ENCODE assay signal across 3 cellular contexts in the genomic region with DNA sequence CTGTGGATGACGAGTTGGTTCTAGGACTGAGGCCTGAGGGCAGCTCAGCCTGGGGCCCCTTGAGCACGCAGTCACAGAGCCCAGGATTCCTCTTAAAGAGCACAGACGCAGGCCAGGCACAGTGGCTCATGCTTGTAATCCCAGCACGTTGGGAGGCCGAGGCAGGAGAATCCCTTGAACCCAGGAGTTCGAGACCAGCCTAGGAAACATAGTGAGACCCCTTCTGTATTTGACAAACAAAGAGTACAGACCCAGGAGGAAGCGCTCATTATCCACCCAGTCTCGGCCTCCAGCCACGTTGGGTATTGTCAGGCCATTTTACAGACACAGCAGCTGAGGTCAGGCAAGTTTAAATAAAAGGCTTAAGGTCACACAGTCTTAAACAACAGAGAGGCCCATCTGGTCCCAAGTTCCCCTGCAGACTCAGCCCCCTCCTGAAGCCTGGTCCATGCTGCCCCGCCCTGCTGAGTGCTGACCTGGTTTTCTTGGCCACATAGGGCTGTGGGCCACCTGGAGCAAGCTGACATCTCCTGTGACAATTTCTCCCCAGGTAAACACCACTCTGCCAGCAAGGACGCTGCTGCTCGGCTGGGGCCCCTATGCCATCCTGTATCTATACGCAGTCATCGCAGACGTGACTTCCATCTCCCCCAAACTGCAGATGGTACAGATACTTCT.
TF ChIP-seq lines count a peak whose summit lies in the region.

No MANE protein-coding gene starts in this region.

TF ChIP-seq in HCT116, 20 proteins besides CTCF, POLR2A, EP300 and RAD21 (continues in another document):
- TF ChIP-seq EZH2phosphoT487 (IDR thresholded peaks at IDR 0.05; ENCODE audit: borderline replicate concordance) (no peak), YY1 (IDR thresholded peaks at IDR 0.05; ENCODE audit: extremely low read depth, insufficient replicate concordance, low read depth, low read length) (no peak), SP1 (IDR thresholded peaks at IDR 0.05; ENCODE audit: low read depth) (no peak), POLR2AphosphoS5 (IDR thresholded peaks at IDR 0.05; ENCODE audit: low read depth, low read length) (no peak), EGR1 (IDR thresholded peaks at IDR 0.05; ENCODE audit: low read depth) (no peak), CEBPB (IDR thresholded peaks at IDR 0.05; ENCODE audit: low read depth) (no peak), CBX3 (IDR thresholded peaks at IDR 0.05; ENCODE audit: low read depth) (no peak), JUND (IDR thresholded peaks at IDR 0.05) (no peak), ZFX (IDR thresholded peaks at IDR 0.05) (no peak), FOSL1 (IDR thresholded peaks at IDR 0.05; ENCODE audit: low read depth) (no peak), SRF (IDR thresholded peaks at IDR 0.05; ENCODE audit: low read depth) (no peak), ZNF274 (IDR thresholded peaks at IDR 0.05; ENCODE audit: low read depth, low read length) (no peak), SIN3A (IDR thresholded peaks at IDR 0.05; ENCODE audit: low read depth) (no peak)
- TF ChIP-seq, protein P1, sequence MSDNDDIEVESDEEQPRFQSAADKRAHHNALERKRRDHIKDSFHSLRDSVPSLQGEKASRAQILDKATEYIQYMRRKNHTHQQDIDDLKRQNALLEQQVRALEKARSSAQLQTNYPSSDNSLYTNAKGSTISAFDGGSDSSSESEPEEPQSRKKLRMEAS (IDR thresholded peaks at IDR 0.05) = no peak
- TF ChIP-seq, protein P2, sequence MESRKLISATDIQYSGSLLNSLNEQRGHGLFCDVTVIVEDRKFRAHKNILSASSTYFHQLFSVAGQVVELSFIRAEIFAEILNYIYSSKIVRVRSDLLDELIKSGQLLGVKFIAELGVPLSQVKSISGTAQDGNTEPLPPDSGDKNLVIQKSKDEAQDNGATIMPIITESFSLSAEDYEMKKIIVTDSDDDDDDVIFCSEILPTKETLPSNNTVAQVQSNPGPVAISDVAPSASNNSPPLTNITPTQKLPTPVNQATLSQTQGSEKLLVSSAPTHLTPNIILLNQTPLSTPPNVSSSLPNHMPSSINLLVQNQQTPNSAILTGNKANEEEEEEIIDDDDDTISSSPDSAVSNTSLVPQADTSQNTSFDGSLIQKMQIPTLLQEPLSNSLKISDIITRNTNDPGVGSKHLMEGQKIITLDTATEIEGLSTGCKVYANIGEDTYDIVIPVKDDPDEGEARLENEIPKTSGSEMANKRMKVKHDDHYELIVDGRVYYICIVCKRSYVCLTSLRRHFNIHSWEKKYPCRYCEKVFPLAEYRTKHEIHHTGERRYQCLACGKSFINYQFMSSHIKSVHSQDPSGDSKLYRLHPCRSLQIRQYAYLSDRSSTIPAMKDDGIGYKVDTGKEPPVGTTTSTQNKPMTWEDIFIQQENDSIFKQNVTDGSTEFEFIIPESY (IDR thresholded peaks at IDR 0.05; ENCODE audit: extremely low read depth, insufficient replicate concordance, low read length) = no peak
- TF ChIP-seq, protein P3, sequence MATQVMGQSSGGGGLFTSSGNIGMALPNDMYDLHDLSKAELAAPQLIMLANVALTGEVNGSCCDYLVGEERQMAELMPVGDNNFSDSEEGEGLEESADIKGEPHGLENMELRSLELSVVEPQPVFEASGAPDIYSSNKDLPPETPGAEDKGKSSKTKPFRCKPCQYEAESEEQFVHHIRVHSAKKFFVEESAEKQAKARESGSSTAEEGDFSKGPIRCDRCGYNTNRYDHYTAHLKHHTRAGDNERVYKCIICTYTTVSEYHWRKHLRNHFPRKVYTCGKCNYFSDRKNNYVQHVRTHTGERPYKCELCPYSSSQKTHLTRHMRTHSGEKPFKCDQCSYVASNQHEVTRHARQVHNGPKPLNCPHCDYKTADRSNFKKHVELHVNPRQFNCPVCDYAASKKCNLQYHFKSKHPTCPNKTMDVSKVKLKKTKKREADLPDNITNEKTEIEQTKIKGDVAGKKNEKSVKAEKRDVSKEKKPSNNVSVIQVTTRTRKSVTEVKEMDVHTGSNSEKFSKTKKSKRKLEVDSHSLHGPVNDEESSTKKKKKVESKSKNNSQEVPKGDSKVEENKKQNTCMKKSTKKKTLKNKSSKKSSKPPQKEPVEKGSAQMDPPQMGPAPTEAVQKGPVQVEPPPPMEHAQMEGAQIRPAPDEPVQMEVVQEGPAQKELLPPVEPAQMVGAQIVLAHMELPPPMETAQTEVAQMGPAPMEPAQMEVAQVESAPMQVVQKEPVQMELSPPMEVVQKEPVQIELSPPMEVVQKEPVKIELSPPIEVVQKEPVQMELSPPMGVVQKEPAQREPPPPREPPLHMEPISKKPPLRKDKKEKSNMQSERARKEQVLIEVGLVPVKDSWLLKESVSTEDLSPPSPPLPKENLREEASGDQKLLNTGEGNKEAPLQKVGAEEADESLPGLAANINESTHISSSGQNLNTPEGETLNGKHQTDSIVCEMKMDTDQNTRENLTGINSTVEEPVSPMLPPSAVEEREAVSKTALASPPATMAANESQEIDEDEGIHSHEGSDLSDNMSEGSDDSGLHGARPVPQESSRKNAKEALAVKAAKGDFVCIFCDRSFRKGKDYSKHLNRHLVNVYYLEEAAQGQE (IDR thresholded peaks at IDR 0.05; ENCODE audit: low read depth) = no peak

TF ChIP-seq in K562, 482 proteins besides CTCF, POLR2A, EP300 and RAD21:
- TF ChIP-seq, protein P4, sequence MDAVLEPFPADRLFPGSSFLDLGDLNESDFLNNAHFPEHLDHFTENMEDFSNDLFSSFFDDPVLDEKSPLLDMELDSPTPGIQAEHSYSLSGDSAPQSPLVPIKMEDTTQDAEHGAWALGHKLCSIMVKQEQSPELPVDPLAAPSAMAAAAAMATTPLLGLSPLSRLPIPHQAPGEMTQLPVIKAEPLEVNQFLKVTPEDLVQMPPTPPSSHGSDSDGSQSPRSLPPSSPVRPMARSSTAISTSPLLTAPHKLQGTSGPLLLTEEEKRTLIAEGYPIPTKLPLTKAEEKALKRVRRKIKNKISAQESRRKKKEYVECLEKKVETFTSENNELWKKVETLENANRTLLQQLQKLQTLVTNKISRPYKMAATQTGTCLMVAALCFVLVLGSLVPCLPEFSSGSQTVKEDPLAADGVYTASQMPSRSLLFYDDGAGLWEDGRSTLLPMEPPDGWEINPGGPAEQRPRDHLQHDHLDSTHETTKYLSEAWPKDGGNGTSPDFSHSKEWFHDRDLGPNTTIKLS (IDR thresholded peaks at IDR 0.05; ENCODE audit: borderline replicate concordance, low read depth) = peak; percentile 2; the same call in 1 of the 2 replicates
- TF ChIP-seq TCF7 (IDR thresholded peaks at IDR 0.05; ENCODE audit: borderline replicate concordance) = no peak
- TF ChIP-seq WHSC1 (IDR thresholded peaks at IDR 0.05; ENCODE audit: low read length) = no peak
- 0 out of 2 replicates have a peak, but pooled peaks have one; percentile 3 for TF ChIP-seq ZNF124 (CRISPR knock-in tag; IDR thresholded peaks at IDR 0.05)
- TF ChIP-seq TOE1 (IDR thresholded peaks at IDR 0.05; ENCODE audit: borderline replicate concordance) = 0 out of 2 replicates have a peak, but pooled peaks have one; percentile 10
- no peak for TF ChIP-seq TOE1 (CRISPR knock-in tag; IDR thresholded peaks at IDR 0.05; ENCODE audit: borderline replicate concordance, low read depth)
- TF ChIP-seq MBD2 (IDR thresholded peaks at IDR 0.05; ENCODE audit: borderline replicate concordance, low read depth) = no peak
- no peak for TF ChIP-seq TEAD2 (tag; IDR thresholded peaks at IDR 0.05)
- peak; percentile 0; the same call in 1 of the 2 replicates for TF ChIP-seq MTA3 (IDR thresholded peaks at IDR 0.05; ENCODE audit: borderline replicate concordance)
- 0 out of 2 replicates have a peak, but pooled peaks have one; percentile 5 for TF ChIP-seq CC2D1A (IDR thresholded peaks at IDR 0.05)
- no peak for TF ChIP-seq GTF2A2 (tag; IDR thresholded peaks at IDR 0.05)
- TF ChIP-seq, protein P5, sequence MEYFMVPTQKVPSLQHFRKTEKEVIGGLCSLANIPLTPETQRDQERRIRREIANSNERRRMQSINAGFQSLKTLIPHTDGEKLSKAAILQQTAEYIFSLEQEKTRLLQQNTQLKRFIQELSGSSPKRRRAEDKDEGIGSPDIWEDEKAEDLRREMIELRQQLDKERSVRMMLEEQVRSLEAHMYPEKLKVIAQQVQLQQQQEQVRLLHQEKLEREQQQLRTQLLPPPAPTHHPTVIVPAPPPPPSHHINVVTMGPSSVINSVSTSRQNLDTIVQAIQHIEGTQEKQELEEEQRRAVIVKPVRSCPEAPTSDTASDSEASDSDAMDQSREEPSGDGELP (CRISPR knock-in tag; IDR thresholded peaks at IDR 0.05; ENCODE audit: borderline replicate concordance) = peak; percentile 4; the same call in 1 of the 2 replicates
- TF ChIP-seq ZNF778 (CRISPR knock-in tag; IDR thresholded peaks at IDR 0.05) = no peak
- TF ChIP-seq ZBTB1 (CRISPR knock-in tag; IDR thresholded peaks at IDR 0.05; ENCODE audit: borderline replicate concordance, low read depth) = peak; percentile 10; the same call in 1 of the 2 replicates
- no peak for TF ChIP-seq U2AF1 (optimal IDR thresholded peaks at IDR 0.05; ENCODE audit: low read depth, low read length)
- TF ChIP-seq CREB1 (IDR thresholded peaks at IDR 0.05) = no peak
- 0 out of 2 replicates have a peak, but pooled peaks have one; percentile 9 for TF ChIP-seq CREB1 (CRISPR knock-in tag; IDR thresholded peaks at IDR 0.05)
- TF ChIP-seq, protein P6, sequence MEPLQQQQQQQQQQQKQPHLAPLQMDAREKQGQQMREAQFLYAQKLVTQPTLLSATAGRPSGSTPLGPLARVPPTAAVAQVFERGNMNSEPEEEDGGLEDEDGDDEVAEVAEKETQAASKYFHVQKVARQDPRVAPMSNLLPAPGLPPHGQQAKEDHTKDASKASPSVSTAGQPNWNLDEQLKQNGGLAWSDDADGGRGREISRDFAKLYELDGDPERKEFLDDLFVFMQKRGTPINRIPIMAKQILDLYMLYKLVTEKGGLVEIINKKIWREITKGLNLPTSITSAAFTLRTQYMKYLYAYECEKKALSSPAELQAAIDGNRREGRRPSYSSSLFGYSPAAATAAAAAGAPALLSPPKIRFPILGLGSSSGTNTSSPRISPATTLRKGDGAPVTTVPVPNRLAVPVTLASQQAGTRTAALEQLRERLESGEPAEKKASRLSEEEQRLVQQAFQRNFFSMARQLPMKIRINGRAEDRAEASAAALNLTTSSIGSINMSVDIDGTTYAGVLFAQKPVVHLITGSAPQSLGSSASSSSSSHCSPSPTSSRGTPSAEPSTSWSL (CRISPR knock-in tag; IDR thresholded peaks at IDR 0.05; ENCODE audit: borderline replicate concordance) = 0 out of 2 replicates have a peak, but pooled peaks have one; percentile 50

TF ChIP-seq in GM12891, 5 proteins besides CTCF, POLR2A, EP300 and RAD21:
- TF ChIP-seq POU2F2 (IDR thresholded peaks at IDR 0.05; ENCODE audit: low read depth, low read length) (no peak), PAX5 (IDR thresholded peaks at IDR 0.05; ENCODE audit: insufficient read depth, low read length, severe bottlenecking) (no peak), SPI1 (IDR thresholded peaks at IDR 0.05; ENCODE audit: low read depth, low read length) (no peak), POLR2AphosphoS5 (IDR thresholded peaks at IDR 0.05; ENCODE audit: low read depth, low read length) (no peak), TAF1 (IDR thresholded peaks at IDR 0.05; ENCODE audit: low read depth, low read length) (no peak)
